In genomic region chr7:14420768-14421167, GRCh38 we compare ENCODE assay signal across 18 cellular contexts.
"Had no signal": no experiment of that assay in that cellular context is flagged by ENCODE, and none has a peak within 500 bp of the region (broad histone marks: within the 10 kb centered on the region; RNA-seq: fewer than 3 reads in every experiment).

No MANE protein-coding gene starts in this region.

- H3K36me3 Mint-ChIP-seq: activated naive CD8-positive, alpha-beta T cell treated with anti-CD3 and anti-CD28 coated beads, Interleukin-2, amount 10 ng/mL, durations not matched to agents 7 days and 5 days; naive thymus-derived CD8-positive, alpha-beta T cell had no signal

- DNase-seq: activated CD4-positive, alpha-beta T cell treated with anti-CD3 and anti-CD28 coated beads, Interleukin-2, amount 10 ng/mL, durations not matched to agents 24 days and 14 days; activated CD8-positive, alpha-beta T cell treated with anti-CD3 and anti-CD28 coated beads for 36 hours; activated naive CD4-positive, alpha-beta T cell treated with Interleukin-2 at 50 U/mL for 16 hours; activated naive CD8-positive, alpha-beta T cell treated with anti-CD3 and anti-CD28 coated beads, Interleukin-2, amount 10 ng/mL, durations not matched to agents 7 days and 5 days; activated T-cell treated with anti-CD3 and anti-CD28 coated beads, Interleukin-2, amount 50 U/mL, for 1 hour; amygdala; caudate nucleus; effector memory CD8-positive, alpha-beta T cell; foreskin fibroblast; naive thymus-derived CD8-positive, alpha-beta T cell; sigmoid colon; stimulated activated CD4-positive, alpha-beta T cell treated with anti-CD3 and anti-CD28 coated beads, Interleukin-4, amount 100 ng/mL, for 4 hours; stimulated activated naive CD4-positive, alpha-beta T cell; transverse colon; uterus had no signal

- H3K4me1 ChIP-seq: sigmoid colon, transverse colon, uterus had no signal

- H3K27me3 ChIP-seq: sigmoid colon, transverse colon, uterus had no signal

- H3K36me3 ChIP-seq: sigmoid colon, transverse colon, uterus had no signal

- H3K27ac ChIP-seq: sigmoid colon, transverse colon, uterus had no signal

- H3K4me1 Mint-ChIP-seq: activated CD4-positive, alpha-beta T cell treated with anti-CD3 and anti-CD28 coated beads, Interleukin-2, amount 10 ng/mL, durations not matched to agents 24 days and 14 days; activated naive CD8-positive, alpha-beta T cell treated with anti-CD3 and anti-CD28 coated beads, Interleukin-2, amount 10 ng/mL, durations not matched to agents 7 days and 5 days; naive thymus-derived CD8-positive, alpha-beta T cell had no signal

- H3K4me3 ChIP-seq: sigmoid colon, transverse colon, uterus had no signal

- ATAC-seq: activated CD8-positive, alpha-beta T cell treated with anti-CD3 and anti-CD28 coated beads for 36 hours; effector memory CD8-positive, alpha-beta T cell; naive thymus-derived CD8-positive, alpha-beta T cell had no signal

- H3K4me3 Mint-ChIP-seq: activated CD4-positive, alpha-beta T cell treated with anti-CD3 and anti-CD28 coated beads, Interleukin-2, amount 10 ng/mL, durations not matched to agents 24 days and 14 days; activated CD8-positive, alpha-beta T cell treated with anti-CD3 and anti-CD28 coated beads for 36 hours; activated naive CD8-positive, alpha-beta T cell treated with anti-CD3 and anti-CD28 coated beads, Interleukin-2, amount 10 ng/mL, durations not matched to agents 7 days and 5 days; effector memory CD8-positive, alpha-beta T cell; naive thymus-derived CD8-positive, alpha-beta T cell; T-helper 2 cell treated with Interferon-gamma antibody and Interleukin-4, amounts not matched to agents 5 μg/mL and 100 μg/mL, for 36 hours had no signal

- H3K27me3 Mint-ChIP-seq: activated CD4-positive, alpha-beta T cell treated with anti-CD3 and anti-CD28 coated beads, Interleukin-2, amount 10 ng/mL, durations not matched to agents 24 days and 14 days; activated CD8-positive, alpha-beta T cell treated with anti-CD3 and anti-CD28 coated beads for 36 hours; activated naive CD8-positive, alpha-beta T cell treated with anti-CD3 and anti-CD28 coated beads, Interleukin-2, amount 10 ng/mL, durations not matched to agents 7 days and 5 days; brain; effector memory CD8-positive, alpha-beta T cell; naive thymus-derived CD8-positive, alpha-beta T cell had no signal

- H3K9me3 Mint-ChIP-seq: activated CD4-positive, alpha-beta T cell treated with anti-CD3 and anti-CD28 coated beads, Interleukin-2, amount 10 ng/mL, durations not matched to agents 24 days and 14 days; activated naive CD8-positive, alpha-beta T cell treated with anti-CD3 and anti-CD28 coated beads, Interleukin-2, amount 10 ng/mL, durations not matched to agents 7 days and 5 days; activated T-helper 2 cell treated with anti-CD3 and anti-CD28 coated beads, Interferon-gamma antibody, Interleukin-2, Interleukin-4, amounts not matched to agents 10 μg/mL and 5 μg/mL and 100 μg/mL, durations not matched to agents 14 hours and 24 hours and 36 hours; effector memory CD8-positive, alpha-beta T cell had no signal

- H3K9me3 ChIP-seq: sigmoid colon, transverse colon, uterus had no signal

- H3K27ac Mint-ChIP-seq: activated CD4-positive, alpha-beta T cell treated with anti-CD3 and anti-CD28 coated beads, Interleukin-2, amount 10 ng/mL, durations not matched to agents 24 days and 14 days; activated CD8-positive, alpha-beta T cell treated with anti-CD3 and anti-CD28 coated beads for 36 hours; activated naive CD8-positive, alpha-beta T cell treated with anti-CD3 and anti-CD28 coated beads, Interleukin-2, amount 10 ng/mL, durations not matched to agents 7 days and 5 days; activated T-helper 2 cell treated with anti-CD3 and anti-CD28 coated beads, Interferon-gamma antibody, Interleukin-2, Interleukin-4, amounts not matched to agents 10 μg/mL and 5 μg/mL and 100 μg/mL, durations not matched to agents 14 hours and 24 hours and 36 hours; effector memory CD8-positive, alpha-beta T cell; naive thymus-derived CD8-positive, alpha-beta T cell; T-helper 2 cell treated with Interferon-gamma antibody and Interleukin-4, amounts not matched to agents 5 μg/mL and 100 μg/mL, for 36 hours had no signal
